Comparison of ENCODE assay signal across 1 cellular context in genomic region chr16:89150090-89150835, GRCh38.
TF ChIP-seq lines count a peak whose summit lies in the region.

No MANE protein-coding gene starts in this region.

TF ChIP-seq in H1, 55 proteins besides CTCF, POLR2A, EP300 and RAD21:
- TF ChIP-seq CHD2 (IDR thresholded peaks at IDR 0.05; ENCODE audit: low read length) (no peak), POLR2AphosphoS5 (IDR thresholded peaks at IDR 0.05; ENCODE audit: low read depth, low read length) (no peak), SP4 (IDR thresholded peaks at IDR 0.05; ENCODE audit: low read length) (no peak), SP1 (IDR thresholded peaks at IDR 0.05; ENCODE audit: low read depth, low read length) (no peak), CBX5 (IDR thresholded peaks at IDR 0.05; ENCODE audit: low read depth, low read length) (no peak), RNF2 (IDR thresholded peaks at IDR 0.05; ENCODE audit: borderline replicate concordance, low read depth, low read length, missing control alignments, poor library complexity, severe bottlenecking) (no peak), PHF8 (conservative IDR thresholded peaks at IDR 0.05; ENCODE audit: low read depth, low read length) (no peak), HDAC6 (IDR thresholded peaks at IDR 0.05; ENCODE audit: low read depth, low read length) (no peak), SIRT6 (IDR thresholded peaks at IDR 0.05; ENCODE audit: low read length) (no peak), KDM4A (IDR thresholded peaks at IDR 0.05; ENCODE audit: low read depth, low read length, severe bottlenecking) (no peak), USF2 (IDR thresholded peaks at IDR 0.05; ENCODE audit: low read length) (no peak), EGR1 (IDR thresholded peaks at IDR 0.05; ENCODE audit: borderline replicate concordance, low read depth, low read length) (no peak)
- TF ChIP-seq, protein P1, sequence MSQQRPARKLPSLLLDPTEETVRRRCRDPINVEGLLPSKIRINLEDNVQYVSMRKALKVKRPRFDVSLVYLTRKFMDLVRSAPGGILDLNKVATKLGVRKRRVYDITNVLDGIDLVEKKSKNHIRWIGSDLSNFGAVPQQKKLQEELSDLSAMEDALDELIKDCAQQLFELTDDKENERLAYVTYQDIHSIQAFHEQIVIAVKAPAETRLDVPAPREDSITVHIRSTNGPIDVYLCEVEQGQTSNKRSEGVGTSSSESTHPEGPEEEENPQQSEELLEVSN (IDR thresholded peaks at IDR 0.05) = no peak
